In genomic region chr15:40160689-40161688, GRCh38 we compare ENCODE assay signal across 8 cellular contexts. TPM values are rescaled to one million over a fixed set of nuclear protein-coding genes. Genes with fewer than 3 reads are reported as not detected.
DNase-seq lines count a peak whose midpoint lies in the region; ATAC-seq and TF ChIP-seq lines count a peak whose summit lies in the region.

Gene BUB1B (plus strand): TSS chr15:40161069. CDS start chr15:40161221, 152 bp downstream.

- peaks cover 48% of the 10 kb centered on the region for H3K79me2 ChIP-seq in osteoblast (ENCODE audit: insufficient read depth, low read length)

- DNase-seq in GM10248 (ENCODE audit: extremely low spot score), result peak; percentile 95
- peak; percentile 89 for DNase-seq in NCI-H1092 (lab: John Stamatoyannopoulos, UW)
- peak; percentile 88 for DNase-seq in SK-N-MC (ENCODE audit: low read depth, low spot score)
- DNase-seq in activated naive CD4-positive, alpha-beta T cell treated with anti-CD3 and anti-CD28 coated beads for 36 hours, result peak; percentile 96
- DNase-seq in glutamatergic neuron, result peak; percentile 93
- peak; percentile 95 for DNase-seq in osteoblast (ENCODE audit: insufficient read length, low spot score, missing footprints)

- H3K27ac Mint-ChIP-seq in activated naive CD4-positive, alpha-beta T cell treated with anti-CD3 and anti-CD28 coated beads for 36 hours, result no peak within 1 kb of the TSS
- no peak within 1 kb of the TSS for H3K27ac Mint-ChIP-seq in glutamatergic neuron (ENCODE audit: unreplicated experiment)

- WGBS in thymus, result 2% methylated on average over 54 of the region's 54 CpGs

- ATAC-seq in HG02588 (IDR thresholded peaks at IDR 0.05; ENCODE audit: unreplicated experiment), result peak; percentile 77

- H2AFZ ChIP-seq in osteoblast (ENCODE audit: low read length), result peak within 1 kb of the TSS; percentile 98

- H3K36me3 ChIP-seq in SK-N-MC (ENCODE audit: insufficient read depth, low read length), result peaks cover 43% of the 10 kb centered on the region
- peaks cover 3% of the 10 kb centered on the region for H3K36me3 ChIP-seq in osteoblast (ENCODE audit: insufficient read depth, low read length)
- H3K36me3 ChIP-seq in thymus (ENCODE audit: control insufficient read depth, insufficient read depth), result no peaks in the 10 kb centered on the region

- CTCF ChIA-PET in GM10248 (lab: Yijun Ruan, JAX), result interaction anchor here (1.1 to 8.2 kb wide), 8 partner anchors 16 to 115 kb away, joined by 3 to 62 read pairs (median 5); no protein-coding TSS in a partner anchor
- CTCF ChIA-PET in activated naive CD4-positive, alpha-beta T cell treated with anti-CD3 and anti-CD28 coated beads for 36 hours (lab: Charles Lee), result interaction anchor here (1.3 to 4.2 kb wide), 4 partner anchors 55 to 116 kb away, joined by 7 to 23 read pairs (median 14); no protein-coding TSS in a partner anchor

- TF ChIP-seq CTCF in GM10248 (IDR thresholded peaks at IDR 0.05; ENCODE audit: control extremely low read depth, extremely low read depth, low read depth, missing control alignments) (no peak), glutamatergic neuron (IDR thresholded peaks at IDR 0.05; ENCODE audit: partially characterized antibody, unreplicated experiment) (no peak), osteoblast (IDR thresholded peaks at IDR 0.05; ENCODE audit: extremely low read depth, low read depth, low read length) (no peak)

- H3K4me1 ChIP-seq in osteoblast (ENCODE audit: insufficient read depth, low read length) (peaks cover 21% of the 10 kb centered on the region), thymus (ENCODE audit: control insufficient read depth, insufficient read depth, low read length) (peaks cover 21% of the 10 kb centered on the region)

- no peaks in the 10 kb centered on the region for H4K20me1 ChIP-seq in osteoblast (ENCODE audit: insufficient read depth, low read length)

- no peaks in the 10 kb centered on the region for H3K9me3 Mint-ChIP-seq in activated naive CD4-positive, alpha-beta T cell treated with anti-CD3 and anti-CD28 coated beads for 36 hours
- H3K9me3 Mint-ChIP-seq in glutamatergic neuron (ENCODE audit: unreplicated experiment), result no peaks in the 10 kb centered on the region

- peaks cover 6% of the 10 kb centered on the region for H3K4me1 Mint-ChIP-seq in activated naive CD4-positive, alpha-beta T cell treated with anti-CD3 and anti-CD28 coated beads for 36 hours (ENCODE audit: low read depth)
- no peaks in the 10 kb centered on the region for H3K4me1 Mint-ChIP-seq in glutamatergic neuron (ENCODE audit: low read depth, unreplicated experiment)

- POLR2A ChIA-PET in GM10248 (lab: Yijun Ruan, JAX), result interaction anchor here (1.3 kb wide), 1 partner anchor 55 kb away, joined by 5 read pairs; no protein-coding TSS in a partner anchor

- peak within 1 kb of the TSS; percentile 87 for H3K4me3 ChIP-seq in SK-N-MC
- peak within 1 kb of the TSS; percentile 89 for H3K4me3 ChIP-seq in osteoblast (ENCODE audit: insufficient read depth, low read length)
- H3K4me3 ChIP-seq in thymus (ENCODE audit: low read length), result peak within 1 kb of the TSS; percentile 75

- H3K9ac ChIP-seq in SK-N-MC (ENCODE audit: insufficient read length), result peak within 1 kb of the TSS; percentile 87

- H3K27ac ChIP-seq in SK-N-MC, result peak within 1 kb of the TSS; percentile 79
- peak within 1 kb of the TSS; percentile 29 for H3K27ac ChIP-seq in osteoblast (ENCODE audit: low read depth, low read length)
- H3K27ac ChIP-seq in thymus (ENCODE audit: low read depth), result peak within 1 kb of the TSS; percentile 53

- intact Hi-C loops in activated naive CD4-positive, alpha-beta T cell treated with anti-CD3 and anti-CD28 coated beads for 36 hours (cut with micrococcal nuclease), result loop anchor here (1.0 to 5.0 kb wide), 6 partner anchors 32 to 239 kb away; partner anchors contain the start of gene GPR176

- no peaks in the 10 kb centered on the region for H3K27me3 Mint-ChIP-seq in activated naive CD4-positive, alpha-beta T cell treated with anti-CD3 and anti-CD28 coated beads for 36 hours (ENCODE audit: low read depth)
- H3K27me3 Mint-ChIP-seq in glutamatergic neuron (ENCODE audit: unreplicated experiment), result peaks cover 1% of the 10 kb centered on the region

- H3K36me3 Mint-ChIP-seq in activated naive CD4-positive, alpha-beta T cell treated with anti-CD3 and anti-CD28 coated beads for 36 hours (ENCODE audit: low read depth), result peaks cover 11% of the 10 kb centered on the region
- no peaks in the 10 kb centered on the region for H3K36me3 Mint-ChIP-seq in glutamatergic neuron (ENCODE audit: unreplicated experiment)

- peak within 1 kb of the TSS; percentile 85 for H3K4me2 ChIP-seq in osteoblast (ENCODE audit: insufficient read depth, low read length)

- no peak within 1 kb of the TSS for H3K4me3 Mint-ChIP-seq in activated naive CD4-positive, alpha-beta T cell treated with anti-CD3 and anti-CD28 coated beads for 36 hours
- H3K4me3 Mint-ChIP-seq in glutamatergic neuron (ENCODE audit: unreplicated experiment), result no peak within 1 kb of the TSS

- no peaks in the 10 kb centered on the region for H3K9me3 ChIP-seq in SK-N-MC (ENCODE audit: low read depth, low read length)
- H3K9me3 ChIP-seq in osteoblast (ENCODE audit: low read depth, low read length), result no peaks in the 10 kb centered on the region
- H3K9me3 ChIP-seq in thymus (ENCODE audit: control insufficient read depth), result no peaks in the 10 kb centered on the region

- peaks cover 3% of the 10 kb centered on the region for H3K27me3 ChIP-seq in osteoblast (ENCODE audit: insufficient read depth, low read length)
- H3K27me3 ChIP-seq in thymus (ENCODE audit: control insufficient read depth, insufficient read depth), result no peaks in the 10 kb centered on the region

RNA-seq across cellular contexts. Expression of gene BUB1B, which starts in this region (rescaled TPM):
- total RNA-seq in activated naive CD4-positive, alpha-beta T cell treated with anti-CD3 and anti-CD28 coated beads for 36 hours, result 100 to 1,000 TPM; 102 to 106 TPM
- total RNA-seq in glutamatergic neuron (ENCODE audit: unreplicated experiment), result 16.5 TPM
- 2.2 and 4.1 TPM in 2 replicates for total RNA-seq in osteoblast
- 7.3 TPM for polyA plus RNA-seq in thymus

Comparison
In these comparisons a context has a peak if more than half of its experiments do, and no peak if none do; other contexts are left out.
1. Peak in every context shown above with its lines: DNase-seq, ATAC-seq, H3K4me3 ChIP-seq and H3K27ac ChIP-seq.
2. H3K27ac ChIP-seq: peak in every context shown above with its lines; median percentile 79 in SK-N-MC; 53 in thymus; 29 in osteoblast.